ENCODE assay signal across 34 cellular contexts in the genomic region with DNA sequence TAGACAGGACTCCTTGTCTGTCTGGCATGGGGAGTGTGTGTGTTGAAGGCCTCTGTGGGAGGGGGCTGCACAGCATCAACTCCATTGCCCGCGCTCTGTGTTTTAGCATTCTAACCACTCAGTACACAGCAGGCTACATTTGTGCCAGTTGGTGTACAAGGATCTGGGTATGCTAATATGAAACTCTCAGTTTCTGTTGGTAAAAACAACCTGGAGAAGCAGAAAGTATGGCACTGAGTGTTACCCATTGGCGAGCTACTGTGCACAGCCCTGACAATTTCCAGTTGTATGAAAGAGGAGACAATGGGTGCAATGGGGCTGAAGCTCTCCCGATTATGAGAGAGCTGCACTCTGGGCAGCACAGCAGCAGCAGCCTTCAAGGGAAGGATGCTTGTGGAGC.
"Had no signal": no experiment of that assay in that cellular context is flagged by ENCODE, and none has a peak within 500 bp of the region (broad histone marks: within the 10 kb centered on the region; RNA-seq: fewer than 3 reads in every experiment).

No MANE protein-coding gene starts in this region.

- DNase-seq: activated B cell treated with CpG ODN at 0.5 μM for 24 hours; activated CD4-positive, alpha-beta memory T cell treated with anti-CD3 and anti-CD28 coated beads for 36 hours; activated CD4-positive, alpha-beta T cell treated with anti-CD3 and anti-CD28 coated beads for 4 hours; activated CD4-positive, alpha-beta T cell treated with anti-CD3 and anti-CD28 coated beads, Interleukin-2, amount 10 ng/mL, durations not matched to agents 24 days and 14 days; activated CD4-positive, alpha-beta T cell treated with anti-CD3 and anti-CD28 coated beads, Interleukin-2, amount 50 U/mL, for 1 hour; activated CD4-positive, alpha-beta T cell treated with anti-CD3 and anti-CD28 coated beads, Interleukin-2, amount 50 U/mL, for 4 hours; activated CD4-positive, CD25-positive, alpha-beta regulatory T cell treated with anti-CD3 and anti-CD28 coated beads, Interleukin-2, amount 50 U/mL, for 72 hours; activated CD8-positive, alpha-beta memory T cell treated with anti-CD3 and anti-CD28 coated beads, Interleukin-2, amount 50 U/mL, for 4 hours; activated CD8-positive, alpha-beta T cell treated with anti-CD3 and anti-CD28 coated beads for 36 hours; activated effector memory CD4-positive, alpha-beta T cell treated with anti-CD3 and anti-CD28 coated beads, Interleukin-2, amount 50 U/mL, for 16 hours; activated naive CD4-positive, alpha-beta T cell treated with anti-CD3 and anti-CD28 coated beads, Interleukin-2, amount 10 ng/mL, durations not matched to agents 7 days and 5 days; activated naive CD4-positive, alpha-beta T cell treated with Interleukin-2 at 50 U/mL for 16 hours; activated naive CD8-positive, alpha-beta T cell treated with anti-CD3 and anti-CD28 coated beads, Interleukin-2, amount 10 ng/mL, durations not matched to agents 7 days and 5 days; activated naive CD8-positive, alpha-beta T cell treated with anti-CD3 and anti-CD28 coated beads, Interleukin-2, amount 50 U/mL, for 24 hours; activated T-cell treated with anti-CD3 and anti-CD28 coated beads for 4 hours; activated T-cell treated with anti-CD3 and anti-CD28 coated beads, Interleukin-2, amount 50 U/mL, for 1 hour; activated T-cell treated with anti-CD3 and anti-CD28 coated beads, Interleukin-2, amount 50 U/mL, for 4 hours; activated T-cell treated with anti-CD3 and anti-CD28 coated beads, Interleukin-2, amount 50 U/mL, for 72 hours; aorta; body of pancreas; caudate nucleus; cerebellar nuclear complex; T-helper 1 cell; T-helper 2 cell; T-helper 9 cell had no signal

- H3K27ac ChIP-seq: body of pancreas, cardiac muscle cell, VCaP had no signal

- H3K27me3 ChIP-seq: body of pancreas, cardiac muscle cell had no signal

- H3K4me1 ChIP-seq: body of pancreas had no signal

- H3K9me3 Mint-ChIP-seq: activated B cell treated with CpG ODN at 0.5 μM for 24 hours; activated CD4-positive, alpha-beta T cell treated with anti-CD3 and anti-CD28 coated beads, Interleukin-2, amount 10 ng/mL, durations not matched to agents 24 days and 14 days; activated CD8-positive, alpha-beta T cell treated with anti-CD3 and anti-CD28 coated beads for 36 hours; activated naive CD4-positive, alpha-beta T cell treated with anti-CD3 and anti-CD28 coated beads, Interleukin-2, amount 50 U/mL, for 24 hours; activated naive CD8-positive, alpha-beta T cell treated with anti-CD3 and anti-CD28 coated beads, Interleukin-2, amount 10 ng/mL, durations not matched to agents 7 days and 5 days; activated naive CD8-positive, alpha-beta T cell treated with anti-CD3 and anti-CD28 coated beads, Interleukin-2, amount 50 U/mL, for 24 hours; activated T-cell treated with anti-CD3 and anti-CD28 coated beads, Interleukin-2, amount 50 U/mL, for 72 hours; activated T-helper 1 cell treated with anti-CD3 and anti-CD28 coated beads, Interleukin-12 subunit alpha, Interleukin-12 subunit beta, Interleukin-2, Interleukin-4 antibody, amounts not matched to agents 30 ng/mL and 10 ng/mL and 1 ng/mL, durations not matched to agents 14 hours and 24 hours and 36 hours; T-helper 1 cell treated with Interleukin-12 subunit alpha and Interleukin-12 subunit beta and Interleukin-4 antibody, amounts not matched to agents 30 μg/mL and 1 μg/mL, for 36 hours; T-helper 2 cell treated with Interferon-gamma antibody and Interleukin-4, amounts not matched to agents 5 μg/mL and 100 μg/mL, for 36 hours had no signal

- H3K4me3 ChIP-seq: body of pancreas, cardiac muscle cell had no signal

- H3K9me3 ChIP-seq: body of pancreas had no signal

- H3K4me3 Mint-ChIP-seq: activated B cell treated with CpG ODN at 0.5 μM for 24 hours; activated CD4-positive, alpha-beta memory T cell treated with anti-CD3 and anti-CD28 coated beads for 36 hours; activated CD4-positive, alpha-beta T cell treated with anti-CD3 and anti-CD28 coated beads, Interleukin-2, amount 10 ng/mL, durations not matched to agents 24 days and 14 days; activated CD8-positive, alpha-beta T cell treated with anti-CD3 and anti-CD28 coated beads for 36 hours; activated naive CD4-positive, alpha-beta T cell treated with anti-CD3 and anti-CD28 coated beads, Interleukin-2, amount 10 ng/mL, durations not matched to agents 7 days and 5 days; activated naive CD4-positive, alpha-beta T cell treated with anti-CD3 and anti-CD28 coated beads, Interleukin-2, amount 50 U/mL, for 24 hours; activated naive CD8-positive, alpha-beta T cell; activated naive CD8-positive, alpha-beta T cell treated with anti-CD3 and anti-CD28 coated beads, Interleukin-2, amount 10 ng/mL, durations not matched to agents 7 days and 5 days; activated naive CD8-positive, alpha-beta T cell treated with anti-CD3 and anti-CD28 coated beads, Interleukin-2, amount 50 U/mL, for 24 hours; activated T-cell treated with anti-CD3 and anti-CD28 coated beads, Interleukin-2, amount 50 U/mL, for 4 hours; activated T-cell treated with anti-CD3 and anti-CD28 coated beads, Interleukin-2, amount 50 U/mL, for 72 hours; activated T-helper 1 cell treated with anti-CD3 and anti-CD28 coated beads, Interleukin-12 subunit alpha, Interleukin-12 subunit beta, Interleukin-2, Interleukin-4 antibody, amounts not matched to agents 30 ng/mL and 10 ng/mL and 1 ng/mL, durations not matched to agents 14 hours and 24 hours and 36 hours; activated T-helper 17 cell treated with anti-CD3 and anti-CD28 coated beads, Interleukin-2, amount 50 U/mL, for 72 hours; central memory CD8-positive, alpha-beta T cell; T-helper 1 cell treated with Interleukin-12 subunit alpha and Interleukin-12 subunit beta and Interleukin-4 antibody, amounts not matched to agents 30 μg/mL and 1 μg/mL, for 36 hours; T-helper 2 cell treated with Interferon-gamma antibody and Interleukin-4, amounts not matched to agents 5 μg/mL and 100 μg/mL, for 36 hours had no signal

- ATAC-seq: activated CD8-positive, alpha-beta T cell treated with anti-CD3 and anti-CD28 coated beads for 36 hours; activated naive CD8-positive, alpha-beta T cell treated with anti-CD3 and anti-CD28 coated beads, Interleukin-2, amount 50 U/mL, for 24 hours; activated T-cell treated with anti-CD3 and anti-CD28 coated beads, Interleukin-2, amount 50 U/mL, for 72 hours; activated T-helper 17 cell treated with anti-CD3 and anti-CD28 coated beads, Interleukin-2, amount 50 U/mL, for 72 hours; body of pancreas had no signal

- H3K4me1 Mint-ChIP-seq: activated B cell treated with CpG ODN at 0.5 μM for 24 hours; activated CD4-positive, alpha-beta T cell treated with anti-CD3 and anti-CD28 coated beads, Interleukin-2, amount 10 ng/mL, durations not matched to agents 24 days and 14 days; activated naive CD4-positive, alpha-beta T cell treated with anti-CD3 and anti-CD28 coated beads, Interleukin-2, amount 10 ng/mL, durations not matched to agents 7 days and 5 days; activated naive CD4-positive, alpha-beta T cell treated with anti-CD3 and anti-CD28 coated beads, Interleukin-2, amount 50 U/mL, for 24 hours; activated naive CD8-positive, alpha-beta T cell treated with anti-CD3 and anti-CD28 coated beads, Interleukin-2, amount 10 ng/mL, durations not matched to agents 7 days and 5 days; activated naive CD8-positive, alpha-beta T cell treated with anti-CD3 and anti-CD28 coated beads, Interleukin-2, amount 50 U/mL, for 24 hours; activated T-helper 17 cell treated with anti-CD3 and anti-CD28 coated beads, Interleukin-2, amount 50 U/mL, for 72 hours; central memory CD8-positive, alpha-beta T cell had no signal

- H3K36me3 Mint-ChIP-seq: activated CD4-positive, alpha-beta memory T cell treated with anti-CD3 and anti-CD28 coated beads for 36 hours; activated naive CD4-positive, alpha-beta T cell treated with anti-CD3 and anti-CD28 coated beads, Interleukin-2, amount 10 ng/mL, durations not matched to agents 7 days and 5 days; activated naive CD4-positive, alpha-beta T cell treated with anti-CD3 and anti-CD28 coated beads, Interleukin-2, amount 50 U/mL, for 24 hours; activated naive CD8-positive, alpha-beta T cell; activated naive CD8-positive, alpha-beta T cell treated with anti-CD3 and anti-CD28 coated beads, Interleukin-2, amount 10 ng/mL, durations not matched to agents 7 days and 5 days had no signal

- H3K36me3 ChIP-seq: cardiac muscle cell had no signal

- H3K27me3 Mint-ChIP-seq: activated B cell treated with CpG ODN at 0.5 μM for 24 hours; activated CD4-positive, alpha-beta memory T cell treated with anti-CD3 and anti-CD28 coated beads for 36 hours; activated CD4-positive, alpha-beta T cell treated with anti-CD3 and anti-CD28 coated beads, Interleukin-2, amount 10 ng/mL, durations not matched to agents 24 days and 14 days; activated CD8-positive, alpha-beta T cell treated with anti-CD3 and anti-CD28 coated beads for 36 hours; activated naive CD4-positive, alpha-beta T cell treated with anti-CD3 and anti-CD28 coated beads, Interleukin-2, amount 10 ng/mL, durations not matched to agents 7 days and 5 days; activated naive CD4-positive, alpha-beta T cell treated with anti-CD3 and anti-CD28 coated beads, Interleukin-2, amount 50 U/mL, for 24 hours; activated naive CD8-positive, alpha-beta T cell; activated naive CD8-positive, alpha-beta T cell treated with anti-CD3 and anti-CD28 coated beads, Interleukin-2, amount 10 ng/mL, durations not matched to agents 7 days and 5 days; activated naive CD8-positive, alpha-beta T cell treated with anti-CD3 and anti-CD28 coated beads, Interleukin-2, amount 50 U/mL, for 24 hours; activated T-helper 17 cell treated with anti-CD3 and anti-CD28 coated beads, Interleukin-2, amount 50 U/mL, for 72 hours; central memory CD8-positive, alpha-beta T cell had no signal

- H3K27ac Mint-ChIP-seq: activated B cell treated with CpG ODN at 0.5 μM for 24 hours; activated CD4-positive, alpha-beta memory T cell treated with anti-CD3 and anti-CD28 coated beads for 36 hours; activated CD4-positive, alpha-beta T cell treated with anti-CD3 and anti-CD28 coated beads, Interleukin-2, amount 10 ng/mL, durations not matched to agents 24 days and 14 days; activated CD8-positive, alpha-beta T cell treated with anti-CD3 and anti-CD28 coated beads for 36 hours; activated naive CD4-positive, alpha-beta T cell treated with anti-CD3 and anti-CD28 coated beads, Interleukin-2, amount 10 ng/mL, durations not matched to agents 7 days and 5 days; activated naive CD4-positive, alpha-beta T cell treated with anti-CD3 and anti-CD28 coated beads, Interleukin-2, amount 50 U/mL, for 24 hours; activated naive CD8-positive, alpha-beta T cell; activated naive CD8-positive, alpha-beta T cell treated with anti-CD3 and anti-CD28 coated beads, Interleukin-2, amount 10 ng/mL, durations not matched to agents 7 days and 5 days; activated naive CD8-positive, alpha-beta T cell treated with anti-CD3 and anti-CD28 coated beads, Interleukin-2, amount 50 U/mL, for 24 hours; activated T-cell treated with anti-CD3 and anti-CD28 coated beads, Interleukin-2, amount 50 U/mL, for 72 hours; activated T-helper 1 cell treated with anti-CD3 and anti-CD28 coated beads, Interleukin-12 subunit alpha, Interleukin-12 subunit beta, Interleukin-2, Interleukin-4 antibody, amounts not matched to agents 30 ng/mL and 10 ng/mL and 1 ng/mL, durations not matched to agents 14 hours and 24 hours and 36 hours; activated T-helper 17 cell treated with anti-CD3 and anti-CD28 coated beads, Interleukin-2, amount 50 U/mL, for 72 hours; T-helper 1 cell treated with Interleukin-12 subunit alpha and Interleukin-12 subunit beta and Interleukin-4 antibody, amounts not matched to agents 30 μg/mL and 1 μg/mL, for 36 hours; T-helper 2 cell treated with Interferon-gamma antibody and Interleukin-4, amounts not matched to agents 5 μg/mL and 100 μg/mL, for 36 hours had no signal
